ENCODE assay signal across 8 cellular contexts in the genomic region with DNA sequence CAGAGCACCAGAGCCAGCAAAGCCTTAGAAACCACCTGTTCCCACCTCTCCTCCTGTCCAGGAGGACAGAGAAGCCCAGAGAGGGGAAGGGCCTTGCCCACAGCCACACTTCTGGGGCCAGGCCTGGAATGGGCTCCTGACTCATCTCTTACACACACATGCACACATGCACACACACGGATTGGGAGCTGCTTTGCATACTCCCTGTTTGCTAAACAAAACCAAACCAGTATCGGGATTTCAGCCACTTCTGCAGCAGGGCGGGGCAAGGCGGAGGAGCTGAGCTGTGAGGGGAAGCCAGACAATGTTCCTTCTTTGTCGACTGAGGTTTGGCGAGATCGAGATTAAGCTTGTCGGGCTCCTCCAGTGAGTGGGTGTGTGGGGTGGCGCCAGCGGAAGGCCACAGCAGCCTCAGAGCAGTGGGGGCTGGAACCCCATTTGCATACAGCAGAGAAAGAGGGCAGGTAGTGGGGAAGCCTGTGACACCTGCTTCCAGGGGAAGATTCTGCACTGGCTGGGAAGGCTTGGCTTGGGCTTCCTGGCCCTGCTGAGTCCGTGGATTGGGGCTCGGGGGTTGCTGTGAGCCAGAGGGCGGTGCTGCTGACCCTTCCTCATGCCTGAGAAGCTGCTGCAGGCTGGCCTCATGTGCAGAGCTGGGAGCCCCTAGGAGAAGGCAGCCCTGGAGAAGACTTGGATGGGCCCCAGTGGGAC. TPM values are rescaled to one million over a fixed set of nuclear protein-coding genes. Genes with fewer than 3 reads are reported as not detected.
DNase-seq lines count a peak whose midpoint lies in the region; ATAC-seq and TF ChIP-seq lines count a peak whose summit lies in the region.

No MANE protein-coding gene starts in this region.

- no peaks in the 10 kb centered on the region for H3K36me3 ChIP-seq in brain microvascular endothelial cell (replicated peaks)

- peaks cover 42% of the 10 kb centered on the region for H3K27me3 ChIP-seq in brain microvascular endothelial cell (replicated peaks)

- ATAC-seq in natural killer cell treated with Interleukin-12 subunit alpha and Interleukin-12 subunit beta and Interleukin-15 and Interleukin-18, amount 100 ng/mL, for 72 hours = peak in 1 of 2 donors; percentile 49
- no peak for ATAC-seq in GM19351 (IDR thresholded peaks at IDR 0.05; ENCODE audit: unreplicated experiment)
- ATAC-seq in GM21381 (IDR thresholded peaks at IDR 0.05; ENCODE audit: unreplicated experiment) = no peak

- H3K4me3 ChIP-seq in brain microvascular endothelial cell (ENCODE audit: low read depth, low read length) = no peak overlapping the region

- no peaks in the 10 kb centered on the region for H3K9me3 Mint-ChIP-seq in natural killer cell treated with Interleukin-12 subunit alpha and Interleukin-12 subunit beta and Interleukin-15 and Interleukin-18, amount 100 ng/mL, for 72 hours

- peaks cover 33 to 43% of the 10 kb centered on the region in 2 donors for H3K4me1 Mint-ChIP-seq in natural killer cell treated with Interleukin-12 subunit alpha and Interleukin-12 subunit beta and Interleukin-15 and Interleukin-18, amount 100 ng/mL, for 72 hours (ENCODE audit: low read depth in 2 of 2)

- peak overlapping the region; percentile 54 for H3K4me3 Mint-ChIP-seq in natural killer cell treated with Interleukin-12 subunit alpha and Interleukin-12 subunit beta and Interleukin-15 and Interleukin-18, amount 100 ng/mL, for 72 hours

- no peaks in the 10 kb centered on the region for H3K36me3 Mint-ChIP-seq in natural killer cell treated with Interleukin-12 subunit alpha and Interleukin-12 subunit beta and Interleukin-15 and Interleukin-18, amount 100 ng/mL, for 72 hours

- DNase-seq in GM13977 (ENCODE audit: low spot score) (peak; percentile 63), HPDE6-E6E7 (ENCODE audit: extremely low spot score) (peak; percentile 54), brain microvascular endothelial cell (peak; percentile 15), ACHN (no peak)
- DNase-seq in natural killer cell treated with Interleukin-12 subunit alpha and Interleukin-12 subunit beta and Interleukin-15 and Interleukin-18, amount 100 ng/mL, for 72 hours (ENCODE audit: low spot score) = no peak
- DNase-seq in activated CD4-positive, CD25-positive, alpha-beta regulatory T cell (lab: John Stamatoyannopoulos, UW) = no peak

- no peak for TF ChIP-seq CTCF in GM13977 (IDR thresholded peaks at IDR 0.05; ENCODE audit: extremely low read depth, insufficient read depth, missing control alignments)
- TF ChIP-seq CTCF in brain microvascular endothelial cell (IDR thresholded peaks at IDR 0.05; ENCODE audit: low read depth, low read length, missing control alignments) = no peak

- in situ Hi-C loops in GM13977 (cut with MboI; ENCODE audit: low pct_unique_long_range_greater_than_20kb, low sequenced_read_pairs, unreplicated experiment) = no loop called here
- in situ Hi-C loops in brain microvascular endothelial cell (cut with HindIII; ENCODE audit: low pct_ligation_motif_present, low sequenced_read_pairs) = no loop called here
- in situ Hi-C loops in ACHN (cut with HindIII; ENCODE audit: low pct_ligation_motif_present, low pct_unique_long_range_greater_than_20kb, low sequenced_read_pairs) = no loop called here

- H3K27ac ChIP-seq in brain microvascular endothelial cell = no peak overlapping the region

- H3K27ac Mint-ChIP-seq in natural killer cell treated with Interleukin-12 subunit alpha and Interleukin-12 subunit beta and Interleukin-15 and Interleukin-18, amount 100 ng/mL, for 72 hours = peak overlapping the region in 1 of 2 donors; percentile 15

- H3K27me3 Mint-ChIP-seq in natural killer cell treated with Interleukin-12 subunit alpha and Interleukin-12 subunit beta and Interleukin-15 and Interleukin-18, amount 100 ng/mL, for 72 hours = no peaks in the 10 kb centered on the region

RNA-seq across cellular contexts. Expression of gene GFI1B, which starts 16.1 kb away (rescaled TPM):
- under 1 TPM in 1 of 2 donors, not detected in 1; 0.45 TPM for total RNA-seq in natural killer cell treated with Interleukin-12 subunit alpha and Interleukin-12 subunit beta and Interleukin-15 and Interleukin-18, amount 100 ng/mL, for 72 hours

RNA-seq across cellular contexts. Expression of gene GTF3C5, which starts 36.2 kb away (rescaled TPM):
- total RNA-seq in natural killer cell treated with Interleukin-12 subunit alpha and Interleukin-12 subunit beta and Interleukin-15 and Interleukin-18, amount 100 ng/mL, for 72 hours = 10 to 100 TPM; 69.2 to 81.4 TPM

RNA-seq across cellular contexts. Expression of gene TSC1, which starts 50.1 kb away (rescaled TPM):
- total RNA-seq in natural killer cell treated with Interleukin-12 subunit alpha and Interleukin-12 subunit beta and Interleukin-15 and Interleukin-18, amount 100 ng/mL, for 72 hours = 10 to 100 TPM; 37.8 to 45.7 TPM

Comparison
In these comparisons a context has a peak if more than half of its experiments do, and no peak if none do; other contexts are left out.
1. DNase-seq: peak in GM13977 (single experiment), HPDE6-E6E7 (single experiment) and brain microvascular endothelial cell (single experiment); none in natural killer cell treated with Interleukin-12 subunit alpha and Interleukin-12 subunit beta and Interleukin-15 and Interleukin-18, amount 100 ng/mL, for 72 hours (single experiment), activated CD4-positive, CD25-positive, alpha-beta regulatory T cell (0 of 4) and ACHN (single experiment).